ENCODE assay signal across 8 cellular contexts in genomic region chr22:31491218-31491962, GRCh38. TPM values are rescaled to one million over a fixed set of nuclear protein-coding genes. Genes with fewer than 3 reads are reported as not detected.
DNase-seq lines count a peak whose midpoint lies in the region; ATAC-seq lines count a peak whose summit lies in the region.

No MANE protein-coding gene starts in this region.

- no peak overlapping the region for H2AFZ ChIP-seq in neuronal stem cell (ENCODE audit: low read length)

- H3K9me3 ChIP-seq in ectodermal cell (ENCODE audit: control insufficient read depth, low read length) (no peaks in the 10 kb centered on the region), neuronal stem cell (replicated peaks in 1 of 2; ENCODE audit: control insufficient read depth in 2 of 2, insufficient read depth in 1 of 2, low read depth in 1 of 2, low read length in 2 of 2) (no peaks in the 10 kb centered on the region)

- H2BK120ac ChIP-seq in neuronal stem cell (ENCODE audit: low read depth, low read length) = no peak overlapping the region

- H4K8ac ChIP-seq in neuronal stem cell (ENCODE audit: low read depth, low read length) = no peak overlapping the region

- H3K27ac ChIP-seq in ectodermal cell (ENCODE audit: insufficient read depth, low read depth, low read length, poor library complexity, severe bottlenecking) (peak overlapping the region; percentile 79), neuronal stem cell (replicated peaks; ENCODE audit: low read length) (peak overlapping the region; percentile 61)

- no peak overlapping the region for H4K91ac ChIP-seq in neuronal stem cell (ENCODE audit: low read depth, low read length, poor library complexity)

- no peak overlapping the region for H3K18ac ChIP-seq in neuronal stem cell (ENCODE audit: low read length)

- H3K23ac ChIP-seq in neuronal stem cell (ENCODE audit: low read depth, low read length, poor library complexity) = no peak overlapping the region

- no peak overlapping the region for H2BK12ac ChIP-seq in neuronal stem cell (ENCODE audit: low read length)

- peak overlapping the region; percentile 65 for H3K4me3 ChIP-seq in ectodermal cell (ENCODE audit: insufficient read depth, low read depth, low read length)
- peak overlapping the region in 1 of 2 donors; percentile 80 for H3K4me3 ChIP-seq in neuronal stem cell (ENCODE audit: low read length in 2 of 2)

- peak; percentile 29 for DNase-seq in D341Med (ENCODE audit: low spot score)
- DNase-seq in NCI-H2171 (lab: John Stamatoyannopoulos, UW) = peak; percentile 52
- peak; percentile 59 for DNase-seq in neuronal stem cell (ENCODE audit: low spot score)
- DNase-seq in OCI-M2 (lab: John Stamatoyannopoulos, UW; ENCODE audit: unreplicated experiment) = no peak
- DNase-seq in GOT3 (lab: John Stamatoyannopoulos, UW) = no peak
- DNase-seq in OCI-M1 (lab: John Stamatoyannopoulos, UW) = no peak

- H2AK5ac ChIP-seq in neuronal stem cell (ENCODE audit: low read depth, low read length) = peak overlapping the region; percentile 13

- H3K9ac ChIP-seq in neuronal stem cell (ENCODE audit: low read depth, low read length, poor library complexity) = no peak overlapping the region

- no peak overlapping the region for H3K4me2 ChIP-seq in neuronal stem cell (ENCODE audit: insufficient read depth, low read length, poor library complexity, severe bottlenecking)

- no peak overlapping the region for H3K4ac ChIP-seq in neuronal stem cell (ENCODE audit: low read length)

- H3K27me3 ChIP-seq in ectodermal cell (ENCODE audit: control insufficient read depth, insufficient read depth, low read length, poor library complexity, severe bottlenecking) = no peaks in the 10 kb centered on the region
- H3K27me3 ChIP-seq in neuronal stem cell (ENCODE audit: control insufficient read depth in 3 of 3, insufficient read depth in 3 of 3, low read depth in 1 of 3, low read length in 3 of 3) = no peaks in the 10 kb centered on the region

- H3K79me1 ChIP-seq in neuronal stem cell (ENCODE audit: low read depth, low read length) = peaks cover 3% of the 10 kb centered on the region

- H3K4me1 ChIP-seq in ectodermal cell (ENCODE audit: control insufficient read depth, insufficient read depth, low read length) = peaks cover 8% of the 10 kb centered on the region
- H3K4me1 ChIP-seq in neuronal stem cell (ENCODE audit: control insufficient read depth in 2 of 2, insufficient read depth in 1 of 2, low read depth in 1 of 2, low read length in 2 of 2) = peaks cover 4 to 9% of the 10 kb centered on the region in 2 donors

- peaks cover 8% of the 10 kb centered on the region for H3K36me3 ChIP-seq in ectodermal cell (ENCODE audit: control insufficient read depth, insufficient read depth, low read length)
- H3K36me3 ChIP-seq in neuronal stem cell (replicated peaks in 1 of 2; ENCODE audit: control insufficient read depth in 2 of 2, insufficient read depth in 2 of 2, low read length in 2 of 2) = peaks cover 2 to 20% of the 10 kb centered on the region in 2 donors

- no peak for ATAC-seq in HG02981 (IDR thresholded peaks at IDR 0.05; ENCODE audit: unreplicated experiment)

- no peak overlapping the region for H3K14ac ChIP-seq in neuronal stem cell (ENCODE audit: low read length)

- H2BK5ac ChIP-seq in neuronal stem cell (ENCODE audit: low read length) = no peak overlapping the region

- WGBS in ectodermal cell, 2 experiments = 55 to 56% methylated on average over 7 to 8 of the region's 8 CpGs
- no CpG with 5 or more reads among the region's 8 CpGs for WGBS in neuronal stem cell (ENCODE audit: extremely low coverage in 2 of 2, insufficient read length in 2 of 2, insufficient replicate concordance in 1 of 2), 2 donors

- H2BK15ac ChIP-seq in neuronal stem cell (ENCODE audit: low read length) = no peak overlapping the region

RNA-seq across cellular contexts. Expression of gene EIF4ENIF1, which starts 1.7 kb away (rescaled TPM):
- polyA plus RNA-seq in ectodermal cell (2013, experiment 1 of 4) = 40.5 TPM
- polyA plus RNA-seq in ectodermal cell (2013, experiment 2 of 4) = 42.3 TPM
- 32.8 TPM for polyA plus RNA-seq in ectodermal cell (2013, experiment 3 of 4)
- polyA plus RNA-seq in ectodermal cell (2013, experiment 4 of 4) = 38.3 TPM
- 24.3 TPM for polyA plus RNA-seq in neuronal stem cell (2013, experiment 1 of 2)
- polyA plus RNA-seq in neuronal stem cell (2013, experiment 2 of 2) = 24.6 TPM

RNA-seq across cellular contexts. Expression of gene SFI1, which starts 4.9 kb away (rescaled TPM):
- polyA plus RNA-seq in ectodermal cell (2013, experiment 1 of 4) = 64.6 TPM
- 62.2 TPM for polyA plus RNA-seq in ectodermal cell (2013, experiment 2 of 4)
- polyA plus RNA-seq in ectodermal cell (2013, experiment 3 of 4) = 39.2 TPM
- polyA plus RNA-seq in ectodermal cell (2013, experiment 4 of 4) = 49.7 TPM
- polyA plus RNA-seq in neuronal stem cell (2013, experiment 1 of 2) = 17.9 TPM
- 18.3 TPM for polyA plus RNA-seq in neuronal stem cell (2013, experiment 2 of 2)

Comparison
In these comparisons a context has a peak if more than half of its experiments do, and no peak if none do; other contexts are left out.
1. DNase-seq: peak in D341Med (single experiment), NCI-H2171 (single experiment) and neuronal stem cell (single experiment); none in OCI-M2 (single experiment), GOT3 (single experiment) and OCI-M1 (single experiment).